In genomic region chr3:9403463-9403862, GRCh38 we compare ENCODE assay signal across 12 cellular contexts. TPM values are rescaled to one million over a fixed set of nuclear protein-coding genes. Genes with fewer than 3 reads are reported as not detected.
DNase-seq lines count a peak whose midpoint lies in the region; ATAC-seq and TF ChIP-seq lines count a peak whose summit lies in the region.
"Had no signal": no experiment of that assay in that cellular context is flagged by ENCODE, and none has a peak within 500 bp of the region (broad histone marks: within the 10 kb centered on the region; RNA-seq: fewer than 3 reads in every experiment).

No MANE protein-coding gene starts in this region.

- TF ChIP-seq EP300 in esophagus muscularis mucosa (IDR thresholded peaks at IDR 0.05) (no peak), sigmoid colon (IDR thresholded peaks at IDR 0.05) (no peak)

- H3K27me3 Mint-ChIP-seq in T-helper 17 cell = no peaks in the 10 kb centered on the region

- ATAC-seq in HCT116 = no peak
- no peak for ATAC-seq in PC-3
- ATAC-seq in T-helper 17 cell = no peak

- H3F3A ChIP-seq in PC-3 (ENCODE audit: low read length, unreplicated experiment) = no peaks in the 10 kb centered on the region

- no peaks in the 10 kb centered on the region for H3K27me3 ChIP-seq in HCT116 (ENCODE audit: insufficient read depth, low read length)
- no peaks in the 10 kb centered on the region for H3K27me3 ChIP-seq in PC-3 (ENCODE audit: low read length)
- H3K27me3 ChIP-seq in esophagus muscularis mucosa = no peaks in the 10 kb centered on the region
- H3K27me3 ChIP-seq in sigmoid colon = no peaks in the 10 kb centered on the region

- no peak for TF ChIP-seq POLR2A in HCT116 (IDR thresholded peaks at IDR 0.05; ENCODE audit: borderline replicate concordance, extremely low read depth, insufficient read depth, insufficient read length)
- no peak for TF ChIP-seq POLR2A in esophagus muscularis mucosa (IDR thresholded peaks at IDR 0.05; ENCODE audit: low read depth)
- no peak for TF ChIP-seq POLR2A in sigmoid colon (IDR thresholded peaks at IDR 0.05)

- H3K9me2 ChIP-seq in HCT116 (ENCODE audit: insufficient read depth) (no peaks in the 10 kb centered on the region), PC-3 (replicated peaks; ENCODE audit: low read length) (no peaks in the 10 kb centered on the region)

- H3K9ac ChIP-seq in HCT116 (ENCODE audit: low read length) (no peak overlapping the region), PC-3 (ENCODE audit: low read length) (no peak overlapping the region)

- POLR2A ChIA-PET in HCT116 (lab: Charles Lee) (interaction anchor here (1.1 kb wide), 1 partner anchor 40 kb away, joined by 3 read pairs; the partner anchor contains the start of gene THUMPD3), PC-3 (lab: Charles Lee; ENCODE audit: unreplicated experiment) (no interaction called here)

- no peak overlapping the region for H3K4me3 Mint-ChIP-seq in T-helper 17 cell

- BruUV-seq in HCT116 (replicated peaks; lab: Mats Ljungman, UMichigan) = no TSS peak
- no TSS peak for BruUV-seq in PC-3 (replicated peaks; lab: Mats Ljungman, UMichigan)

- H2AFZ ChIP-seq in HCT116 (ENCODE audit: low read depth, low read length, poor library complexity, severe bottlenecking) (no peak overlapping the region), PC-3 (ENCODE audit: low read length) (no peak overlapping the region)

- H3K4me1 ChIP-seq in HCT116 (ENCODE audit: control insufficient read depth in 1 of 2, insufficient read depth in 2 of 2, low read length in 2 of 2) = peaks cover 53 to 59% of the 10 kb centered on the region in 2 experiments
- peaks cover 49% of the 10 kb centered on the region for H3K4me1 ChIP-seq in PC-3 (ENCODE audit: insufficient read depth, low read length)
- H3K4me1 ChIP-seq in esophagus muscularis mucosa = peaks cover 85 to 98% (median 96%) of the 10 kb centered on the region in 4 donors
- H3K4me1 ChIP-seq in sigmoid colon = peaks cover 0 to 97% (median 96%) of the 10 kb centered on the region in 4 donors

- H3K27ac Mint-ChIP-seq in T-helper 17 cell = no peak overlapping the region

- peaks cover 55% of the 10 kb centered on the region for H3K4me1 Mint-ChIP-seq in T-helper 17 cell

- CTCF ChIA-PET in HCT116 (lab: Charles Lee) (no interaction called here), PC-3 (lab: Charles Lee) (no interaction called here)

- peaks cover 100% of the 10 kb centered on the region for H3K79me2 ChIP-seq in HCT116 (ENCODE audit: insufficient read depth, low read length)
- H3K79me2 ChIP-seq in PC-3 (ENCODE audit: low read length) = peaks cover 100% of the 10 kb centered on the region

- H3K36me3 ChIP-seq in HCT116 (ENCODE audit: control insufficient read depth in 1 of 2, insufficient read depth in 2 of 2, low read length in 2 of 2) = no peaks in the 10 kb centered on the region; a peak in 3 of 4 replicates
- H3K36me3 ChIP-seq in PC-3 (ENCODE audit: low read depth, low read length) = 0 out of 2 replicates have a peak, but pooled peaks cover 6% of the 10 kb centered on the region
- no peaks in the 10 kb centered on the region for H3K36me3 ChIP-seq in esophagus muscularis mucosa
- no peaks in the 10 kb centered on the region for H3K36me3 ChIP-seq in sigmoid colon

- 47% methylated on average over 2 of the region's 2 CpGs for WGBS in esophagus muscularis mucosa
- WGBS in sigmoid colon, 2 donors = 59 to 69% methylated on average over 2 of the region's 2 CpGs

- H3K27ac ChIP-seq in HCT116 (ENCODE audit: low read depth, low read length) (no peak overlapping the region), PC-3 (ENCODE audit: low read length) (no peak overlapping the region), esophagus muscularis mucosa (replicated peaks in 1 of 4) (peak overlapping the region in 3 of 4 donors; percentile 98 to 100 (median 99)), sigmoid colon (peak overlapping the region; percentile 56 to 99 (median 98))

- DNase-seq in HCT116 (ENCODE audit: low read depth, low spot score) (no peak), PC-3 (no peak), esophagus muscularis mucosa (ENCODE audit: extremely low spot score) (no peak), sigmoid colon (no peak), HuH-7 (ENCODE audit: low spot score) (no peak), A172 (ENCODE audit: low spot score) (no peak), T-helper 17 cell (no peak)
- no peak for DNase-seq in activated CD4-positive, alpha-beta T cell treated with anti-CD3 and anti-CD28 coated beads, Interleukin-2, amount 50 U/mL, for 4 hours
- DNase-seq: activated CD4-positive, alpha-beta T cell treated with anti-CD3 and anti-CD28 coated beads for 48 hours; activated T-cell treated with anti-CD3 and anti-CD28 coated beads, Interleukin-2, amount 50 U/mL, for 48 hours; GDM1; T-helper 1 cell had no signal

- H3K36me3 Mint-ChIP-seq in T-helper 17 cell (ENCODE audit: low read depth) = peaks cover 3% of the 10 kb centered on the region

- intact Hi-C loops in HCT116 (cut with micrococcal nuclease) (no loop called here), PC-3 (cut with micrococcal nuclease) (no loop called here), esophagus muscularis mucosa (cut with DNase I) (no loop called here), sigmoid colon (cut with DNase I) (no loop called here)

- peak overlapping the region; percentile 21; the same call in 1 of the 2 replicates for H3K4me2 ChIP-seq in HCT116 (ENCODE audit: low read length)
- H3K4me2 ChIP-seq in PC-3 (ENCODE audit: low read length) = peak overlapping the region; percentile 94

- TF ChIP-seq RAD21 in HCT116 (IDR thresholded peaks at IDR 0.05; ENCODE audit: low read depth) = no peak

- peaks cover 77% of the 10 kb centered on the region for H4K20me1 ChIP-seq in HCT116 (ENCODE audit: insufficient read depth)
- H4K20me1 ChIP-seq in PC-3 (ENCODE audit: low read length) = peaks cover 93% of the 10 kb centered on the region

- no peak overlapping the region for H3K4me3 ChIP-seq in HCT116 (replicated peaks in 1 of 2; ENCODE audit: low read depth in 1 of 2, low read length in 2 of 2)
- no peak overlapping the region for H3K4me3 ChIP-seq in PC-3 (ENCODE audit: low read length)
- no peak overlapping the region for H3K4me3 ChIP-seq in esophagus muscularis mucosa
- no peak overlapping the region for H3K4me3 ChIP-seq in sigmoid colon

- no peak for TF ChIP-seq CTCF in HCT116 (IDR thresholded peaks at IDR 0.05 in 2 of 3, conservative IDR thresholded peaks at IDR 0.05 in 1 of 3; ENCODE audit: borderline replicate concordance in 1 of 3, insufficient read depth in 1 of 3, low read depth in 2 of 3, low read length in 2 of 3)
- no peak for TF ChIP-seq CTCF in PC-3 (conservative IDR thresholded peaks at IDR 0.05; ENCODE audit: low read depth, low read length)
- TF ChIP-seq CTCF in esophagus muscularis mucosa (IDR thresholded peaks at IDR 0.05) = no peak
- TF ChIP-seq CTCF in sigmoid colon (IDR thresholded peaks at IDR 0.05) = no peak

- no peaks in the 10 kb centered on the region for H3K9me3 ChIP-seq in HCT116 (ENCODE audit: control insufficient read depth in 1 of 2, insufficient read depth in 1 of 2, low read depth in 1 of 2, low read length in 2 of 2)
- H3K9me3 ChIP-seq in PC-3 (ENCODE audit: low read length) = no peaks in the 10 kb centered on the region
- no peaks in the 10 kb centered on the region for H3K9me3 ChIP-seq in esophagus muscularis mucosa
- H3K9me3 ChIP-seq in sigmoid colon = no peaks in the 10 kb centered on the region
- H3K9me3 ChIP-seq in T-helper 17 cell (ENCODE audit: control insufficient read depth, low read length, poor library complexity, severe bottlenecking) = no peaks in the 10 kb centered on the region

- RAD21 ChIA-PET in HCT116 (lab: Charles Lee; ENCODE audit: low non-redundant PET in 1 of 2, low total read pairs in 2 of 2, uncharacterized antibody in 2 of 2, unreplicated experiment in 2 of 2) = no interaction called here

TF ChIP-seq in HCT116, 20 proteins besides CTCF, POLR2A, EP300 and RAD21:
- no peak for TF ChIP-seq ZFX (IDR thresholded peaks at IDR 0.05)

RNA-seq across cellular contexts. Expression of gene SETD5, which starts 6.0 kb away (rescaled TPM):
- total RNA-seq in HCT116 (2021; ENCODE audit: unreplicated experiment) (141 TPM), PC-3 (2014; rRNA removed) (64.9 and 74.9 TPM in 2 replicates), esophagus muscularis mucosa (10 to 100 TPM; 54.8 to 84.3 (median 78.1) TPM), sigmoid colon (100 to 1,000 TPM in 1 of 4 donors, 10 to 100 TPM in 3; 69.9 to 149 (median 72.7) TPM), T-helper 17 cell (100 to 1,000 TPM; 103 to 105 TPM)
- 71.6 TPM in 2 replicates for polyA plus RNA-seq in HCT116 (2012)
- 10 to 100 TPM in 2 of 3 donors, 1 to 10 TPM in 1; 8.6 to 44.7 (median 10.2) TPM for polyA plus RNA-seq in sigmoid colon
- 43.4 and 44.3 TPM in 2 replicates for total RNA-seq in A172 (2014; rRNA removed; shearing (Covaris generic))

RNA-seq across cellular contexts. Expression of gene THUMPD3, which starts 40.6 kb away (rescaled TPM):
- total RNA-seq in HCT116 (2021; ENCODE audit: unreplicated experiment) (79.5 TPM), PC-3 (2014; rRNA removed) (45.3 and 65.5 TPM in 2 replicates), esophagus muscularis mucosa (10 to 100 TPM; 23.8 to 37.4 (median 26.1) TPM), sigmoid colon (10 to 100 TPM; 20.5 to 38.5 (median 36.0) TPM), T-helper 17 cell (10 to 100 TPM; 36.9 to 50.3 TPM)
- 47.9 and 57.4 TPM in 2 replicates for polyA plus RNA-seq in HCT116 (2012)
- 10 to 100 TPM; 15.6 to 30.9 (median 17.3) TPM for polyA plus RNA-seq in sigmoid colon
- total RNA-seq in A172 (2014; rRNA removed; shearing (Covaris generic)) = 80.3 and 116 TPM in 2 replicates

Comparison
In these comparisons a context has a peak if more than half of its experiments do, and no peak if none do; other contexts are left out.
1. H3K27ac ChIP-seq: peak in esophagus muscularis mucosa (3 of 4) and sigmoid colon (4 of 4); none in HCT116 (single experiment) and PC-3 (single experiment).